Comparison of ENCODE assay signal across 2 cellular contexts in genomic region chr16:50306287-50306686, GRCh38.
TF ChIP-seq lines count a peak whose summit lies in the region.

No MANE protein-coding gene starts in this region.

TF ChIP-seq in SK-N-SH, 30 proteins besides CTCF, POLR2A, EP300 and RAD21 (continued from another document):
- TF ChIP-seq, protein P1, sequence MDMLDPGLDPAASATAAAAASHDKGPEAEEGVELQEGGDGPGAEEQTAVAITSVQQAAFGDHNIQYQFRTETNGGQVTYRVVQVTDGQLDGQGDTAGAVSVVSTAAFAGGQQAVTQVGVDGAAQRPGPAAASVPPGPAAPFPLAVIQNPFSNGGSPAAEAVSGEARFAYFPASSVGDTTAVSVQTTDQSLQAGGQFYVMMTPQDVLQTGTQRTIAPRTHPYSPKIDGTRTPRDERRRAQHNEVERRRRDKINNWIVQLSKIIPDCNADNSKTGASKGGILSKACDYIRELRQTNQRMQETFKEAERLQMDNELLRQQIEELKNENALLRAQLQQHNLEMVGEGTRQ (IDR thresholded peaks at IDR 0.05; ENCODE audit: borderline replicate concordance, low read depth, low read length) = no peak
- TF ChIP-seq FOSL2 (IDR thresholded peaks at IDR 0.05; ENCODE audit: borderline replicate concordance, low read depth) (no peak), GABPA (IDR thresholded peaks at IDR 0.05; ENCODE audit: low read depth) (no peak), TCF12 (IDR thresholded peaks at IDR 0.05) (no peak)

TF ChIP-seq in SK-N-SH treated with all-trans-retinoic acid at 6 μM for 48 hours, 23 proteins besides CTCF, POLR2A, EP300 and RAD21 (continued from another document):
- TF ChIP-seq TSHZ2 (CRISPR knock-in tag; IDR thresholded peaks at IDR 0.05) = no peak
- TF ChIP-seq ZNF8 (CRISPR knock-in tag; IDR thresholded peaks at IDR 0.05) = no peak
